9 cellular contexts compared by ENCODE assay signal in the genomic region with DNA sequence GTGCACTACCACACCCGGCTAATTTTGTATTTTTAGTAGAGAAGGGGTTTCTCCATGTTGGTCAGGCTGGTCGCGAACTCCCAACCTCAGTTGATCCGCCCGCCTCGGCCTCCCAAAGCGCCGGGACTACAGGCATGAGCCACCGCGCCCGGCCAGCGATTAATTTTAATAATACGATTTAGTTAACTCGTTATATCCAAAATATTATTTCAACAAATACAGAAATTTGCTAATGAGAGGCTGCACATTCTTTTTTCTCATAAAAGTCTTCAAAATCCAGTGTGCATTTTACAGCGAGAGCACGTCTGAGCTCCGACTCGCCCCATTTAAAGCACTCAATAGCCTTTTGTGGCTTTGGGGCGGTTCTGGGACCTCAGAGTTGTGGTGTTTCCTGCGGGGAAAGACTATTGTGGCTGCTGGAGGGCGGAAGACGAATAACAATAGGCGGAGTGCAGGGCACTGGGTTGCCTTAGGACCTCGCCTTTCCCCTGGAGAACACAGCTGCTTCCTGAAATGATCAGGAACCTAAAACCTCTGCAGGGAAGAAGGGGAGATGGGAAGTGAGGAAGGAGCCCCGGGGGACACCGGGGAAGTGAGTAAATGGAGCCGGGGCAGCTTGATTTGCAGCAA. TPM values are rescaled to one million over a fixed set of nuclear protein-coding genes. Genes with fewer than 3 reads are reported as not detected.
DNase-seq lines count a peak whose midpoint lies in the region; ATAC-seq and TF ChIP-seq lines count a peak whose summit lies in the region.
"Had no signal": no experiment of that assay in that cellular context is flagged by ENCODE, and none has a peak within 500 bp of the region (broad histone marks: within the 10 kb centered on the region; RNA-seq: fewer than 3 reads in every experiment).

No MANE protein-coding gene starts in this region.

- peak overlapping the region; percentile 86 for H3K27ac Mint-ChIP-seq in activated naive CD8-positive, alpha-beta T cell
- no peak overlapping the region for H3K27ac Mint-ChIP-seq in activated naive CD8-positive, alpha-beta T cell treated with anti-CD3 and anti-CD28 coated beads for 36 hours
- peak overlapping the region; percentile 92 for H3K27ac Mint-ChIP-seq in activated CD4-positive, alpha-beta memory T cell treated with anti-CD3 and anti-CD28 coated beads for 36 hours
- H3K27ac Mint-ChIP-seq in immature natural killer cell: peak overlapping the region; percentile 75 to 92 (median 84)
- H3K27ac Mint-ChIP-seq in type B pancreatic cell: peak overlapping the region; percentile 65

- H3K27me3 Mint-ChIP-seq in activated naive CD8-positive, alpha-beta T cell: no peaks in the 10 kb centered on the region
- no peaks in the 10 kb centered on the region for H3K27me3 Mint-ChIP-seq in activated naive CD8-positive, alpha-beta T cell treated with anti-CD3 and anti-CD28 coated beads for 36 hours
- H3K27me3 Mint-ChIP-seq in activated CD4-positive, alpha-beta memory T cell treated with anti-CD3 and anti-CD28 coated beads for 36 hours: no peaks in the 10 kb centered on the region
- H3K27me3 Mint-ChIP-seq in immature natural killer cell (ENCODE audit: low read depth in 3 of 3) (peaks cover 6 to 11% (median 10%) of the 10 kb centered on the region in 3 donors), type B pancreatic cell (peaks cover 46% of the 10 kb centered on the region)

- H3K36me3 Mint-ChIP-seq in activated naive CD8-positive, alpha-beta T cell: no peaks in the 10 kb centered on the region
- no peaks in the 10 kb centered on the region for H3K36me3 Mint-ChIP-seq in activated naive CD8-positive, alpha-beta T cell treated with anti-CD3 and anti-CD28 coated beads for 36 hours
- no peaks in the 10 kb centered on the region for H3K36me3 Mint-ChIP-seq in activated CD4-positive, alpha-beta memory T cell treated with anti-CD3 and anti-CD28 coated beads for 36 hours
- H3K36me3 Mint-ChIP-seq in immature natural killer cell: no peaks in the 10 kb centered on the region
- H3K36me3 Mint-ChIP-seq in type B pancreatic cell: no peaks in the 10 kb centered on the region

- POLR2A ChIA-PET in activated CD4-positive, alpha-beta memory T cell treated with anti-CD3 and anti-CD28 coated beads for 36 hours (lab: Charles Lee): no interaction called here

- H3K9me3 Mint-ChIP-seq in activated naive CD8-positive, alpha-beta T cell (ENCODE audit: low read depth): no peaks in the 10 kb centered on the region
- H3K9me3 Mint-ChIP-seq in activated naive CD8-positive, alpha-beta T cell treated with anti-CD3 and anti-CD28 coated beads for 36 hours: no peaks in the 10 kb centered on the region
- no peaks in the 10 kb centered on the region for H3K9me3 Mint-ChIP-seq in activated CD4-positive, alpha-beta memory T cell treated with anti-CD3 and anti-CD28 coated beads for 36 hours
- H3K9me3 Mint-ChIP-seq in immature natural killer cell: no peaks in the 10 kb centered on the region
- no peaks in the 10 kb centered on the region for H3K9me3 Mint-ChIP-seq in type B pancreatic cell

- CTCF ChIA-PET in activated CD4-positive, alpha-beta memory T cell treated with anti-CD3 and anti-CD28 coated beads for 36 hours (lab: Charles Lee): interaction anchor here (0.7 to 13.1 kb wide), 16 partner anchors 9 to 70 kb away, joined by 3 to 266 read pairs (median 4); partner anchors contain the start of genes ZNF205 and ZNF213

- no peak for TF ChIP-seq CTCF in type B pancreatic cell (conservative IDR thresholded peaks at IDR 0.05)

- peak overlapping the region; percentile 82 for H3K4me3 Mint-ChIP-seq in activated naive CD8-positive, alpha-beta T cell
- no peak overlapping the region for H3K4me3 Mint-ChIP-seq in activated naive CD8-positive, alpha-beta T cell treated with anti-CD3 and anti-CD28 coated beads for 36 hours
- peak overlapping the region; percentile 79 for H3K4me3 Mint-ChIP-seq in activated CD4-positive, alpha-beta memory T cell treated with anti-CD3 and anti-CD28 coated beads for 36 hours
- H3K4me3 Mint-ChIP-seq in immature natural killer cell (peak overlapping the region; percentile 87 to 94 (median 91)), type B pancreatic cell (peak overlapping the region; percentile 48)

- no peak for DNase-seq in activated naive CD8-positive, alpha-beta T cell treated with anti-CD3 and anti-CD28 coated beads for 36 hours
- DNase-seq in activated CD4-positive, alpha-beta memory T cell treated with anti-CD3 and anti-CD28 coated beads for 36 hours: peak; percentile 54
- DNase-seq in immature natural killer cell: peak in 1 of 3 donors; percentile 18
- DNase-seq in type B pancreatic cell (ENCODE audit: extremely low spot score, unreplicated experiment): no peak
- DNase-seq in NK-92 (lab: John Stamatoyannopoulos, UW; ENCODE audit: unreplicated experiment): no peak
- DNase-seq in NCI-H1048 (lab: John Stamatoyannopoulos, UW): no peak
- DNase-seq: NCI-H1105 had no signal

- H3K4me1 Mint-ChIP-seq in activated naive CD8-positive, alpha-beta T cell (ENCODE audit: low read depth): peaks cover 50% of the 10 kb centered on the region
- peaks cover 23% of the 10 kb centered on the region for H3K4me1 Mint-ChIP-seq in activated naive CD8-positive, alpha-beta T cell treated with anti-CD3 and anti-CD28 coated beads for 36 hours
- H3K4me1 Mint-ChIP-seq in activated CD4-positive, alpha-beta memory T cell treated with anti-CD3 and anti-CD28 coated beads for 36 hours (ENCODE audit: low read depth): peaks cover 35% of the 10 kb centered on the region
- H3K4me1 Mint-ChIP-seq in immature natural killer cell (peaks cover 61 to 62% of the 10 kb centered on the region in 2 donors), type B pancreatic cell (ENCODE audit: unreplicated experiment) (peaks cover 28% of the 10 kb centered on the region)

- ATAC-seq in HG02571 (IDR thresholded peaks at IDR 0.05; ENCODE audit: unreplicated experiment): no peak

- intact Hi-C loops in activated CD4-positive, alpha-beta memory T cell treated with anti-CD3 and anti-CD28 coated beads for 36 hours (cut with micrococcal nuclease): loop anchor here (2.0 kb wide), 2 partner anchors 51 to 79 kb away; partner anchors contain the start of gene HCFC1R1

RNA-seq across cellular contexts. Expression of gene ZSCAN10, which starts 2.9 kb away (rescaled TPM):
- total RNA-seq in activated naive CD8-positive, alpha-beta T cell treated with anti-CD3 and anti-CD28 coated beads for 36 hours: not detected
- total RNA-seq in activated CD4-positive, alpha-beta memory T cell treated with anti-CD3 and anti-CD28 coated beads for 36 hours: under 1 TPM in 1 of 2 experiments, not detected in 1; 0.19 TPM
- under 1 TPM in 1 of 3 donors, not detected in 2; 0.13 TPM for polyA plus RNA-seq in immature natural killer cell
- total RNA-seq in type B pancreatic cell (ENCODE audit: low replicate concordance): not detected in 2 replicates

RNA-seq across cellular contexts. Expression of gene ZNF205, which starts 10.4 kb away (rescaled TPM):
- under 1 TPM; 0.35 to 0.36 TPM for total RNA-seq in activated naive CD8-positive, alpha-beta T cell treated with anti-CD3 and anti-CD28 coated beads for 36 hours
- total RNA-seq in activated CD4-positive, alpha-beta memory T cell treated with anti-CD3 and anti-CD28 coated beads for 36 hours: under 1 TPM in 1 of 2 experiments, not detected in 1; 0.21 TPM
- polyA plus RNA-seq in immature natural killer cell: under 1 TPM in 1 of 3 donors, not detected in 2; 0.13 TPM
- 15.0 and 18.2 TPM in 2 replicates for total RNA-seq in type B pancreatic cell (ENCODE audit: low replicate concordance)

RNA-seq across cellular contexts. Expression of gene ZNF213, which starts 32.9 kb away (rescaled TPM):
- total RNA-seq in activated naive CD8-positive, alpha-beta T cell treated with anti-CD3 and anti-CD28 coated beads for 36 hours: 1 to 10 TPM; 7.6 to 9.1 TPM
- 1 to 10 TPM; 9.0 TPM for total RNA-seq in activated CD4-positive, alpha-beta memory T cell treated with anti-CD3 and anti-CD28 coated beads for 36 hours
- 1 to 10 TPM; 1.7 to 4.5 (median 2.4) TPM for polyA plus RNA-seq in immature natural killer cell
- 11.6 and 13.3 TPM in 2 replicates for total RNA-seq in type B pancreatic cell (ENCODE audit: low replicate concordance)

RNA-seq across cellular contexts. Expression of gene IL32, which starts 36.5 kb away (rescaled TPM):
- 1,000 to 10,000 TPM; 1,056 to 1,060 TPM for total RNA-seq in activated naive CD8-positive, alpha-beta T cell treated with anti-CD3 and anti-CD28 coated beads for 36 hours
- total RNA-seq in activated CD4-positive, alpha-beta memory T cell treated with anti-CD3 and anti-CD28 coated beads for 36 hours: 1,000 to 10,000 TPM; 2,504 to 2,532 TPM
- polyA plus RNA-seq in immature natural killer cell: 1,000 to 10,000 TPM in 1 of 3 donors, 100 to 1,000 TPM in 2; 878 to 1,331 (median 944) TPM
- total RNA-seq in type B pancreatic cell (ENCODE audit: low replicate concordance): 12.7 and 44.1 TPM in 2 replicates

RNA-seq across cellular contexts. Expression of gene MMP25, which starts 55.6 kb away (rescaled TPM):
- total RNA-seq in activated naive CD8-positive, alpha-beta T cell treated with anti-CD3 and anti-CD28 coated beads for 36 hours: 1 to 10 TPM in 1 of 2 experiments, under 1 TPM in 1; 0.99 to 1.6 TPM
- total RNA-seq in activated CD4-positive, alpha-beta memory T cell treated with anti-CD3 and anti-CD28 coated beads for 36 hours: 1 to 10 TPM; 2.2 TPM
- 1 to 10 TPM in 1 of 3 donors, under 1 TPM in 2; 0.19 to 2.2 (median 0.73) TPM for polyA plus RNA-seq in immature natural killer cell
- 0.14 TPM in 2 replicates for total RNA-seq in type B pancreatic cell (ENCODE audit: low replicate concordance)

Comparison
In these comparisons a context has a peak if more than half of its experiments do, and no peak if none do; other contexts are left out.
1. RNA of gene ZNF205, which starts 10.4 kb away (total RNA-seq): 15.0 to 18.2 TPM in type B pancreatic cell; 0.35 to 0.36 TPM in activated naive CD8-positive, alpha-beta T cell treated with anti-CD3 and anti-CD28 coated beads for 36 hours and 0.21 TPM in activated CD4-positive, alpha-beta memory T cell treated with anti-CD3 and anti-CD28 coated beads for 36 hours; every median in the first group is over 10 times any median in the second.